15 cellular contexts compared by ENCODE assay signal in genomic region chr5:156421798-156422197, GRCh38.
DNase-seq lines count a peak whose midpoint lies in the region; ATAC-seq, FAIRE-seq and TF ChIP-seq lines count a peak whose summit lies in the region.
"Had no signal": no experiment of that assay in that cellular context is flagged by ENCODE, and none has a peak within 500 bp of the region (broad histone marks: within the 10 kb centered on the region; RNA-seq: fewer than 3 reads in every experiment).

No MANE protein-coding gene starts in this region.

- CTCF ChIA-PET in SK-N-SH (lab: Yijun Ruan, JAX) = interaction anchor here (0.8 kb wide), 1 partner anchor 27 kb away, joined by 3 read pairs; no protein-coding TSS in a partner anchor
- CTCF ChIA-PET in activated CD8-positive, alpha-beta T cell treated with anti-CD3 and anti-CD28 coated beads, Interleukin-2, amount 10 ng/mL, durations not matched to agents 7 days and 5 days (lab: Charles Lee) = no interaction called here

- H3K9me3 ChIP-seq in SK-N-SH = no peaks in the 10 kb centered on the region
- no peaks in the 10 kb centered on the region for H3K9me3 ChIP-seq in iPS-18a (ENCODE audit: control insufficient read depth, low read depth, low read length)
- H3K9me3 ChIP-seq: BLaER1, HAP-1 had no signal

- POLR2A ChIA-PET in SK-N-SH (lab: Yijun Ruan, JAX) = no interaction called here
- POLR2A ChIA-PET in activated CD8-positive, alpha-beta T cell treated with anti-CD3 and anti-CD28 coated beads, Interleukin-2, amount 10 ng/mL, durations not matched to agents 7 days and 5 days (lab: Charles Lee) = no interaction called here

- no peaks in the 10 kb centered on the region for H3K9me2 ChIP-seq in SK-N-SH
- H3K9me2 ChIP-seq in GM23338 (ENCODE audit: insufficient read depth) = peaks cover 9% of the 10 kb centered on the region; the same call in 1 of the 2 replicates

- no peaks in the 10 kb centered on the region for H3K27me3 Mint-ChIP-seq in GM23338 (ENCODE audit: insufficient read depth, low read depth, poor library complexity)
- peaks cover 3% of the 10 kb centered on the region for H3K27me3 Mint-ChIP-seq in activated CD8-positive, alpha-beta T cell treated with anti-CD3 and anti-CD28 coated beads, Interleukin-2, amount 10 ng/mL, durations not matched to agents 7 days and 5 days (ENCODE audit: low read depth)

- H3K4me2 ChIP-seq in SK-N-SH (no peak overlapping the region), GM23338 (peak overlapping the region; percentile 41)
- H3K4me2 ChIP-seq: BLaER1 had no signal

- peak; percentile 7 for FAIRE-seq in bronchial epithelial cell (lab: Jason Lieb, UNC)
- FAIRE-seq: GM12878 had no signal

- H3K27me3 ChIP-seq in SK-N-SH (ENCODE audit: insufficient read depth) = no peaks in the 10 kb centered on the region
- no peaks in the 10 kb centered on the region for H3K27me3 ChIP-seq in GM23338 (ENCODE audit: insufficient read depth)
- no peaks in the 10 kb centered on the region for H3K27me3 ChIP-seq in bronchial epithelial cell (ENCODE audit: control insufficient read depth, insufficient read depth, low read length)
- no peaks in the 10 kb centered on the region for H3K27me3 ChIP-seq in iPS-18a (ENCODE audit: control insufficient read depth, insufficient read depth, low read length)
- H3K27me3 ChIP-seq: BLaER1 had no signal

- H3F3A ChIP-seq in SK-N-SH (replicated peaks; ENCODE audit: insufficient read depth) = no peaks in the 10 kb centered on the region
- no peaks in the 10 kb centered on the region for H3F3A ChIP-seq in GM23338 (replicated peaks; ENCODE audit: low read depth)

- H2AFZ ChIP-seq in SK-N-SH (ENCODE audit: low read depth) (no peak overlapping the region), GM23338 (no peak overlapping the region)

- H3K36me3 Mint-ChIP-seq in GM23338 (ENCODE audit: low read depth) = no peaks in the 10 kb centered on the region
- H3K36me3 Mint-ChIP-seq in activated CD8-positive, alpha-beta T cell treated with anti-CD3 and anti-CD28 coated beads, Interleukin-2, amount 10 ng/mL, durations not matched to agents 7 days and 5 days (ENCODE audit: low read depth) = no peaks in the 10 kb centered on the region
- H3K36me3 Mint-ChIP-seq: CD14-positive monocyte; CD4-positive, alpha-beta memory T cell had no signal

- no peak for TF ChIP-seq EP300 in SK-N-SH (IDR thresholded peaks at IDR 0.05; ENCODE audit: borderline replicate concordance in 1 of 2, low read depth in 1 of 2, low read length in 1 of 2)

- in situ Hi-C loops in G401 (cut with HindIII; ENCODE audit: low sequenced_read_pairs) = no loop called here

- no peak for TF ChIP-seq CTCF in SK-N-SH (IDR thresholded peaks at IDR 0.05)
- TF ChIP-seq CTCF in GM23338 (conservative IDR thresholded peaks at IDR 0.05; ENCODE audit: low read depth in 2 of 2) = no peak
- TF ChIP-seq CTCF in bronchial epithelial cell (IDR thresholded peaks at IDR 0.05; ENCODE audit: insufficient read depth, low read length, severe bottlenecking) = no peak

- ATAC-seq in SK-N-SH treated with all-trans-retinoic acid at 6 μM for 48 hours (no peak), GM23338 (peak; percentile 49)
- no peak for ATAC-seq in activated CD8-positive, alpha-beta T cell treated with anti-CD3 and anti-CD28 coated beads, Interleukin-2, amount 10 ng/mL, durations not matched to agents 7 days and 5 days
- ATAC-seq: GM12878 had no signal

- H3K4me3 ChIP-seq in SK-N-SH (ENCODE audit: low read depth in 2 of 2, low read length in 1 of 2) (no peak overlapping the region), GM23338 (0 out of 2 replicates have a peak overlapping the region, but pooled peaks have one; percentile 3), bronchial epithelial cell (ENCODE audit: low read depth, low read length) (no peak overlapping the region), iPS-18a (ENCODE audit: low read length) (peak overlapping the region; percentile 22)
- H3K4me3 ChIP-seq: BLaER1, GM12878, HAP-1 had no signal

- no peak overlapping the region for H3K4me3 Mint-ChIP-seq in GM23338
- no peak overlapping the region for H3K4me3 Mint-ChIP-seq in activated CD8-positive, alpha-beta T cell treated with anti-CD3 and anti-CD28 coated beads, Interleukin-2, amount 10 ng/mL, durations not matched to agents 7 days and 5 days
- H3K4me3 Mint-ChIP-seq: CD14-positive monocyte; CD4-positive, alpha-beta memory T cell had no signal

- H4K20me1 ChIP-seq in SK-N-SH (ENCODE audit: insufficient read depth) = no peaks in the 10 kb centered on the region
- H4K20me1 ChIP-seq in GM23338 (replicated peaks; ENCODE audit: insufficient read depth) = no peaks in the 10 kb centered on the region
- H4K20me1 ChIP-seq: BLaER1 had no signal

- no peaks in the 10 kb centered on the region for H3K36me3 ChIP-seq in SK-N-SH (replicated peaks in 1 of 2; ENCODE audit: control insufficient read depth in 1 of 2, insufficient read depth in 2 of 2, low read length in 1 of 2)
- H3K36me3 ChIP-seq in GM23338 (ENCODE audit: insufficient read depth) = no peaks in the 10 kb centered on the region
- no peaks in the 10 kb centered on the region for H3K36me3 ChIP-seq in bronchial epithelial cell (ENCODE audit: control insufficient read depth, insufficient read depth, low read length)
- H3K36me3 ChIP-seq in iPS-18a (ENCODE audit: control insufficient read depth, low read depth, low read length) = no peaks in the 10 kb centered on the region
- H3K36me3 ChIP-seq: BLaER1, HAP-1 had no signal

- 66% methylated on average over 4 of the region's 4 CpGs for WGBS in SK-N-SH (ENCODE audit: low lambda C conversion rate)

- peaks cover 0 to 2% of the 10 kb centered on the region in 2 experiments; a peak in 1 of 4 replicates for H3K4me1 ChIP-seq in SK-N-SH (ENCODE audit: control insufficient read depth in 1 of 2, insufficient read depth in 2 of 2, low read depth in 1 of 2, low read length in 1 of 2)
- peaks cover 26% of the 10 kb centered on the region for H3K4me1 ChIP-seq in GM23338 (ENCODE audit: insufficient read depth)
- H3K4me1 ChIP-seq in iPS-18a (ENCODE audit: control insufficient read depth, low read depth, low read length) = peaks cover 23% of the 10 kb centered on the region
- H3K4me1 ChIP-seq: BLaER1, HAP-1 had no signal

- H3K27ac ChIP-seq in SK-N-SH (ENCODE audit: low read depth in 2 of 2, low read length in 1 of 2) (no peak overlapping the region), GM23338 (ENCODE audit: low read depth) (no peak overlapping the region), iPS-18a (ENCODE audit: low read length) (no peak overlapping the region)
- H3K27ac ChIP-seq: BLaER1 had no signal

- H3K9ac ChIP-seq in SK-N-SH (no peak overlapping the region), iPS-18a (ENCODE audit: low read length) (no peak overlapping the region)
- H3K9ac ChIP-seq: BLaER1 had no signal

- DNase-seq in SK-N-SH (peak; percentile 17), GM23338 (ENCODE audit: low spot score) (no peak), bronchial epithelial cell (ENCODE audit: low read depth) (no peak), G401 (ENCODE audit: low spot score) (no peak), epidermal melanocyte (ENCODE audit: insufficient read length, low spot score) (no peak)
- DNase-seq in activated CD8-positive, alpha-beta T cell treated with anti-CD3 and anti-CD28 coated beads, Interleukin-2, amount 10 ng/mL, durations not matched to agents 7 days and 5 days = no peak
- DNase-seq: 8988T; CD4-positive, alpha-beta memory T cell; DMS79 treated with DMSO at 0.1 percent for 48 hours had no signal

- H3K79me2 ChIP-seq in SK-N-SH (ENCODE audit: insufficient read depth) (no peaks in the 10 kb centered on the region), GM23338 (replicated peaks; ENCODE audit: insufficient read depth) (no peaks in the 10 kb centered on the region)

- no peaks in the 10 kb centered on the region; the same call in 2 of the 3 replicates for H3K9me3 Mint-ChIP-seq in GM23338
- no peaks in the 10 kb centered on the region for H3K9me3 Mint-ChIP-seq in activated CD8-positive, alpha-beta T cell treated with anti-CD3 and anti-CD28 coated beads, Interleukin-2, amount 10 ng/mL, durations not matched to agents 7 days and 5 days (ENCODE audit: insufficient read depth)

- H3K4me1 Mint-ChIP-seq in GM23338 = peaks cover 25% of the 10 kb centered on the region
- no peaks in the 10 kb centered on the region for H3K4me1 Mint-ChIP-seq in activated CD8-positive, alpha-beta T cell treated with anti-CD3 and anti-CD28 coated beads, Interleukin-2, amount 10 ng/mL, durations not matched to agents 7 days and 5 days (ENCODE audit: low read depth)
- H3K4me1 Mint-ChIP-seq: CD14-positive monocyte; CD4-positive, alpha-beta memory T cell had no signal

- H3K27ac Mint-ChIP-seq in GM23338 = no peak overlapping the region
- H3K27ac Mint-ChIP-seq in activated CD8-positive, alpha-beta T cell treated with anti-CD3 and anti-CD28 coated beads, Interleukin-2, amount 10 ng/mL, durations not matched to agents 7 days and 5 days = no peak overlapping the region
- H3K27ac Mint-ChIP-seq: CD14-positive monocyte; CD4-positive, alpha-beta memory T cell had no signal

- TF ChIP-seq RAD21 in SK-N-SH (IDR thresholded peaks at IDR 0.05; ENCODE audit: low read length) = no peak

TF ChIP-seq in SK-N-SH, 30 proteins besides CTCF, POLR2A, EP300 and RAD21:
- TF ChIP-seq JUND (IDR thresholded peaks at IDR 0.05) = no peak
- peak; percentile 59 for TF ChIP-seq GATA2 (CRISPR knock-in tag; IDR thresholded peaks at IDR 0.05)
- TF ChIP-seq MEF2A (IDR thresholded peaks at IDR 0.05; ENCODE audit: borderline replicate concordance, low read depth) = no peak

TF ChIP-seq in SK-N-SH treated with all-trans-retinoic acid at 6 μM for 48 hours, 23 proteins besides CTCF, POLR2A, EP300 and RAD21 (continues in another document):
- no peak for TF ChIP-seq CREB5 (CRISPR knock-in tag; IDR thresholded peaks at IDR 0.05; ENCODE audit: low read depth)

TF ChIP-seq in GM23338, 12 proteins besides CTCF, POLR2A, EP300 and RAD21 (continues in another document):
- TF ChIP-seq ETS1 (IDR thresholded peaks at IDR 0.05) = no peak
- TF ChIP-seq ZNF114 (CRISPR knock-in tag; IDR thresholded peaks at IDR 0.05) = no peak
- no peak for TF ChIP-seq EZH2 (IDR thresholded peaks at IDR 0.05; ENCODE audit: low read depth, unreplicated experiment)

Comparison
In these comparisons a context has a peak if more than half of its experiments do, and no peak if none do; other contexts are left out.
1. H3K4me3 ChIP-seq: peak in GM23338 (single experiment) and iPS-18a (single experiment); none in SK-N-SH (0 of 2) and bronchial epithelial cell (single experiment).